ENCODE assay signal across 8 cellular contexts in genomic region chr11:63917685-63918523, GRCh38. TPM values are rescaled to one million over a fixed set of nuclear protein-coding genes. Genes with fewer than 3 reads are reported as not detected.
DNase-seq lines count a peak whose midpoint lies in the region; ATAC-seq and TF ChIP-seq lines count a peak whose summit lies in the region.

No MANE protein-coding gene starts in this region.

- DNase-seq in NCI-H1105 treated with DMSO at 0.1 percent for 48 hours (lab: John Stamatoyannopoulos, UW) (peak; percentile 19), NCI-H1105 (lab: John Stamatoyannopoulos, UW) (no peak), NCI-H446 treated with DMSO at 0.1 percent for 48 hours (lab: John Stamatoyannopoulos, UW) (peak; percentile 73), fibroblast of peridontal ligament (ENCODE audit: extremely low read depth) (peak; percentile 16), nephron progenitor cell (peak; percentile 67)
- peak; percentile 15 for DNase-seq in activated T-cell treated with anti-CD3 and anti-CD28 coated beads, Interleukin-2, amount 50 U/mL, for 4 hours

- no peak for TF ChIP-seq CTCF in nephron progenitor cell (IDR thresholded peaks at IDR 0.05)

- peak; percentile 7 to 15 for ATAC-seq in activated T-cell treated with anti-CD3 and anti-CD28 coated beads, Interleukin-2, amount 50 U/mL, for 4 hours
- ATAC-seq in HG03342 (IDR thresholded peaks at IDR 0.05; ENCODE audit: unreplicated experiment) (no peak), HG02884 (IDR thresholded peaks at IDR 0.05; ENCODE audit: unreplicated experiment) (no peak)

- no peaks in the 10 kb centered on the region for H3K36me3 Mint-ChIP-seq in activated T-cell treated with anti-CD3 and anti-CD28 coated beads, Interleukin-2, amount 50 U/mL, for 4 hours (ENCODE audit: insufficient read depth)
- H3K36me3 Mint-ChIP-seq in nephron progenitor cell (ENCODE audit: low read depth): peaks cover 11% of the 10 kb centered on the region

- H3K27ac Mint-ChIP-seq in nephron progenitor cell: peak overlapping the region; percentile 96

- peak overlapping the region; percentile 62 for H3K4me3 Mint-ChIP-seq in activated T-cell treated with anti-CD3 and anti-CD28 coated beads, Interleukin-2, amount 50 U/mL, for 4 hours
- peak overlapping the region; percentile 70 for H3K4me3 Mint-ChIP-seq in nephron progenitor cell

- H3K27me3 Mint-ChIP-seq in activated T-cell treated with anti-CD3 and anti-CD28 coated beads, Interleukin-2, amount 50 U/mL, for 4 hours (ENCODE audit: low read depth): peaks cover 3% of the 10 kb centered on the region
- H3K27me3 Mint-ChIP-seq in nephron progenitor cell (ENCODE audit: low read depth, poor library complexity): no peaks in the 10 kb centered on the region

- H3K9me3 Mint-ChIP-seq in activated T-cell treated with anti-CD3 and anti-CD28 coated beads, Interleukin-2, amount 50 U/mL, for 4 hours: no peaks in the 10 kb centered on the region
- H3K9me3 Mint-ChIP-seq in nephron progenitor cell: peaks cover 10% of the 10 kb centered on the region

- peaks cover 15% of the 10 kb centered on the region for H3K4me1 Mint-ChIP-seq in activated T-cell treated with anti-CD3 and anti-CD28 coated beads, Interleukin-2, amount 50 U/mL, for 4 hours (ENCODE audit: low read depth)
- peaks cover 57% of the 10 kb centered on the region for H3K4me1 Mint-ChIP-seq in nephron progenitor cell

RNA-seq across cellular contexts. Expression of gene RCOR2, which starts 0.9 kb away (rescaled TPM):
- total RNA-seq in activated T-cell treated with anti-CD3 and anti-CD28 coated beads, Interleukin-2, amount 50 U/mL, for 4 hours: under 1 TPM in 2 of 3 donors, not detected in 1; 0.13 to 0.27 TPM

RNA-seq across cellular contexts. Expression of gene NAA40, which starts 20.9 kb away (rescaled TPM):
- 10 to 100 TPM; 12.1 to 16.9 (median 14.1) TPM for total RNA-seq in activated T-cell treated with anti-CD3 and anti-CD28 coated beads, Interleukin-2, amount 50 U/mL, for 4 hours

RNA-seq across cellular contexts. Expression of gene COX8A, which starts 56.5 kb away (rescaled TPM):
- total RNA-seq in activated T-cell treated with anti-CD3 and anti-CD28 coated beads, Interleukin-2, amount 50 U/mL, for 4 hours: 100 to 1,000 TPM; 315 to 320 (median 319) TPM

Comparison
In these comparisons a context has a peak if more than half of its experiments do, and no peak if none do; other contexts are left out.
1. ATAC-seq: peak in activated T-cell treated with anti-CD3 and anti-CD28 coated beads, Interleukin-2, amount 50 U/mL, for 4 hours (2 of 2); none in HG03342 (single experiment) and HG02884 (single experiment).